1 cellular context compared by ENCODE assay signal in genomic region chr17:80187493-80187892, GRCh38.
TF ChIP-seq lines count a peak whose summit lies in the region.

No MANE protein-coding gene starts in this region.

TF ChIP-seq in IMR-90, 13 proteins besides CTCF, POLR2A, EP300 and RAD21:
- no peak for TF ChIP-seq RFX5 (IDR thresholded peaks at IDR 0.05; ENCODE audit: low read depth, low read length)
- TF ChIP-seq BHLHE40 (IDR thresholded peaks at IDR 0.05; ENCODE audit: low read depth, low read length): no peak
- no peak for TF ChIP-seq MAFK (IDR thresholded peaks at IDR 0.05; ENCODE audit: low read depth, low read length)
- TF ChIP-seq MAZ (IDR thresholded peaks at IDR 0.05; ENCODE audit: borderline replicate concordance, low read depth, low read length): no peak
- TF ChIP-seq, protein P1, sequence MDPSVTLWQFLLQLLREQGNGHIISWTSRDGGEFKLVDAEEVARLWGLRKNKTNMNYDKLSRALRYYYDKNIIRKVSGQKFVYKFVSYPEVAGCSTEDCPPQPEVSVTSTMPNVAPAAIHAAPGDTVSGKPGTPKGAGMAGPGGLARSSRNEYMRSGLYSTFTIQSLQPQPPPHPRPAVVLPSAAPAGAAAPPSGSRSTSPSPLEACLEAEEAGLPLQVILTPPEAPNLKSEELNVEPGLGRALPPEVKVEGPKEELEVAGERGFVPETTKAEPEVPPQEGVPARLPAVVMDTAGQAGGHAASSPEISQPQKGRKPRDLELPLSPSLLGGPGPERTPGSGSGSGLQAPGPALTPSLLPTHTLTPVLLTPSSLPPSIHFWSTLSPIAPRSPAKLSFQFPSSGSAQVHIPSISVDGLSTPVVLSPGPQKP (IDR thresholded peaks at IDR 0.05; ENCODE audit: borderline replicate concordance, low read depth, low read length): no peak
- TF ChIP-seq SMC3 (IDR thresholded peaks at IDR 0.05; ENCODE audit: low read depth, low read length): no peak
- TF ChIP-seq CEBPB (IDR thresholded peaks at IDR 0.05; ENCODE audit: low read depth, low read length): no peak
- no peak for TF ChIP-seq MXI1 (IDR thresholded peaks at IDR 0.05; ENCODE audit: borderline replicate concordance, low read depth, low read length)
